ENCODE assay signal across 10 cellular contexts in genomic region chr9:128114326-128115186, GRCh38. TPM values are rescaled to one million over a fixed set of nuclear protein-coding genes. Genes with fewer than 3 reads are reported as not detected.
DNase-seq lines count a peak whose midpoint lies in the region; ATAC-seq and TF ChIP-seq lines count a peak whose summit lies in the region.
"Had no signal": no experiment of that assay in that cellular context is flagged by ENCODE, and none has a peak within 500 bp of the region (broad histone marks: within the 10 kb centered on the region; RNA-seq: fewer than 3 reads in every experiment).

No MANE protein-coding gene starts in this region.

- peak overlapping the region; percentile 83 for H3K27ac Mint-ChIP-seq in stimulated activated memory B cell treated with anti-CD40 and anti-IgM and Interleukin-4, amounts not matched to agents 10 μg/mL and 1 μg/mL and 100 μg/mL, for 72 hours
- H3K27ac Mint-ChIP-seq in mesothelial cell of epicardium, result no peak overlapping the region
- H3K27ac Mint-ChIP-seq: CD4-positive, alpha-beta T cell had no signal

- peaks cover 25% of the 10 kb centered on the region for H3K36me3 Mint-ChIP-seq in stimulated activated memory B cell treated with anti-CD40 and anti-IgM and Interleukin-4, amounts not matched to agents 10 μg/mL and 1 μg/mL and 100 μg/mL, for 72 hours
- H3K36me3 Mint-ChIP-seq in mesothelial cell of epicardium, result peaks cover 6% of the 10 kb centered on the region

- no peak overlapping the region for H3K4me3 ChIP-seq in RWPE2 (ENCODE audit: severe bottlenecking)

- DNase-seq in RWPE2 (ENCODE audit: low spot score) (peak; percentile 53), left colon (peak; percentile 33 to 53), mesothelial cell of epicardium (ENCODE audit: low spot score in 2 of 2, unreplicated experiment in 2 of 2) (no peak)
- DNase-seq in activated CD8-positive, alpha-beta memory T cell treated with anti-CD3 and anti-CD28 coated beads, Interleukin-2, amount 50 U/mL, for 48 hours, result no peak
- no peak for DNase-seq in NK-92 treated with Interleukin-12 subunit alpha and Interleukin-12 subunit beta, amount 100 ng/mL, for 24 hours (lab: John Stamatoyannopoulos, UW)
- DNase-seq: activated T-cell treated with anti-CD3 and anti-CD28 coated beads, Interleukin-2, amount 50 U/mL, for 48 hours; anterior cingulate cortex; CD4-positive, alpha-beta T cell; effector CD8-positive, alpha-beta T cell had no signal

- intact Hi-C loops in left colon (cut with DNase I, micrococcal nuclease), result loop anchor here in 1 of 2 donors (10.0 kb wide), 2 partner anchors 80 to 170 kb away; no protein-coding TSS in a partner anchor

- no peaks in the 10 kb centered on the region for H3K9me3 Mint-ChIP-seq in stimulated activated memory B cell treated with anti-CD40 and anti-IgM and Interleukin-4, amounts not matched to agents 10 μg/mL and 1 μg/mL and 100 μg/mL, for 72 hours
- no peaks in the 10 kb centered on the region for H3K9me3 Mint-ChIP-seq in mesothelial cell of epicardium
- H3K9me3 Mint-ChIP-seq: CD4-positive, alpha-beta T cell had no signal

- H3K4me3 Mint-ChIP-seq in stimulated activated memory B cell treated with anti-CD40 and anti-IgM and Interleukin-4, amounts not matched to agents 10 μg/mL and 1 μg/mL and 100 μg/mL, for 72 hours, result peak overlapping the region; percentile 13
- no peak overlapping the region for H3K4me3 Mint-ChIP-seq in mesothelial cell of epicardium
- H3K4me3 Mint-ChIP-seq: CD4-positive, alpha-beta T cell had no signal

- no peak for TF ChIP-seq CTCF in RWPE2 (IDR thresholded peaks at IDR 0.05; ENCODE audit: poor library complexity, severe bottlenecking)
- TF ChIP-seq CTCF in mesothelial cell of epicardium (IDR thresholded peaks at IDR 0.05; ENCODE audit: unreplicated experiment), result no peak

- H3K4me1 ChIP-seq in RWPE2 (ENCODE audit: insufficient read depth, poor library complexity, severe bottlenecking), result no peaks in the 10 kb centered on the region

- ATAC-seq in RWPE2 (ENCODE audit: low read depth) (no peak), left colon (peak; percentile 7)
- no peak for ATAC-seq in stimulated activated memory B cell treated with anti-CD40 and anti-IgM and Interleukin-4, amounts not matched to agents 10 μg/mL and 1 μg/mL and 100 μg/mL, for 72 hours

- H3K4me1 Mint-ChIP-seq in stimulated activated memory B cell treated with anti-CD40 and anti-IgM and Interleukin-4, amounts not matched to agents 10 μg/mL and 1 μg/mL and 100 μg/mL, for 72 hours, result peaks cover 46% of the 10 kb centered on the region
- peaks cover 3% of the 10 kb centered on the region for H3K4me1 Mint-ChIP-seq in mesothelial cell of epicardium

- H3K27me3 ChIP-seq in RWPE2 (ENCODE audit: insufficient read depth, poor library complexity, severe bottlenecking), result no peaks in the 10 kb centered on the region

- no peaks in the 10 kb centered on the region for H3K27me3 Mint-ChIP-seq in stimulated activated memory B cell treated with anti-CD40 and anti-IgM and Interleukin-4, amounts not matched to agents 10 μg/mL and 1 μg/mL and 100 μg/mL, for 72 hours
- no peaks in the 10 kb centered on the region for H3K27me3 Mint-ChIP-seq in mesothelial cell of epicardium (ENCODE audit: low read depth)
- H3K27me3 Mint-ChIP-seq: CD4-positive, alpha-beta T cell had no signal

- no peaks in the 10 kb centered on the region for H3K9me3 ChIP-seq in RWPE2 (ENCODE audit: severe bottlenecking)

- no peaks in the 10 kb centered on the region for H3K36me3 ChIP-seq in RWPE2 (ENCODE audit: low read depth)

- H3K27ac ChIP-seq in RWPE2 (ENCODE audit: poor library complexity, severe bottlenecking), result no peak overlapping the region

RNA-seq across cellular contexts. Expression of gene PTGES2, which starts 13.0 kb away (rescaled TPM):
- total RNA-seq in left colon (100 to 1,000 TPM in 1 of 2 donors, 10 to 100 TPM in 1; 84.2 to 113 TPM), mesothelial cell of epicardium (70.0 to 74.8 TPM (median 72.6 TPM) in 3 replicates)

RNA-seq across cellular contexts. Expression of gene LCN2, which starts 34.7 kb away (rescaled TPM):
- 100 to 1,000 TPM in 1 of 2 donors, 10 to 100 TPM in 1; 12.3 to 358 TPM for total RNA-seq in left colon
- total RNA-seq in mesothelial cell of epicardium, result not detected in 3 replicates
- total RNA-seq: CD4-positive, alpha-beta T cell had no signal

RNA-seq across cellular contexts. Expression of gene BBLN, which starts 45.5 kb away (rescaled TPM):
- total RNA-seq in left colon, result 10 to 100 TPM; 35.6 to 50.5 TPM
- total RNA-seq in mesothelial cell of epicardium, result 60.7 to 64.4 TPM (median 63.1 TPM) in 3 replicates

RNA-seq across cellular contexts. Expression of gene SLC25A25, which starts 46.5 kb away (rescaled TPM):
- total RNA-seq in left colon (10 to 100 TPM; 20.5 to 26.2 TPM), mesothelial cell of epicardium (24.2 to 26.4 TPM (median 26.2 TPM) in 3 replicates)

RNA-seq across cellular contexts. Expression of gene NAIF1, which starts 47.4 kb away (rescaled TPM):
- total RNA-seq in left colon, result 10 to 100 TPM in 1 of 2 donors, 1 to 10 TPM in 1; 10.0 to 10.5 TPM
- total RNA-seq in mesothelial cell of epicardium, result 8.5 to 9.2 TPM (median 8.9 TPM) in 3 replicates

Comparison
In these comparisons a context has a peak if more than half of its experiments do, and no peak if none do; other contexts are left out.
1. DNase-seq: peak in RWPE2 (single experiment) and left colon (2 of 2); none in mesothelial cell of epicardium (0 of 2), activated CD8-positive, alpha-beta memory T cell treated with anti-CD3 and anti-CD28 coated beads, Interleukin-2, amount 50 U/mL, for 48 hours (single experiment) and NK-92 treated with Interleukin-12 subunit alpha and Interleukin-12 subunit beta, amount 100 ng/mL, for 24 hours (single experiment).
2. RNA of gene LCN2, which starts 34.7 kb away (total RNA-seq): 12.3 to 358 TPM in left colon; not detected in mesothelial cell of epicardium; every median in the first group is over 10 times any median in the second.